Comparison of ENCODE assay signal across 9 cellular contexts in genomic region chr20:56629464-56630085, GRCh38. TPM values are rescaled to one million over a fixed set of nuclear protein-coding genes. Genes with fewer than 3 reads are reported as not detected.
DNase-seq lines count a peak whose midpoint lies in the region; ATAC-seq, FAIRE-seq and TF ChIP-seq lines count a peak whose summit lies in the region.
"Had no signal": no experiment of that assay in that cellular context is flagged by ENCODE, and none has a peak within 500 bp of the region (broad histone marks: within the 10 kb centered on the region; RNA-seq: fewer than 3 reads in every experiment).

No MANE protein-coding gene starts in this region.

- H3K27ac ChIP-seq in cardiac muscle cell (no peak overlapping the region), uterus (peak overlapping the region in 1 of 2 donors; percentile 58)

- H3K27ac Mint-ChIP-seq in memory B cell: no peak overlapping the region

- FAIRE-seq in GM19239 (lab: Jason Lieb, UNC): no peak

- H3K4me3 ChIP-seq in cardiac muscle cell (peak overlapping the region; percentile 35), uterus (peak overlapping the region; percentile 29 to 42)

- no peaks in the 10 kb centered on the region for H3K9me3 Mint-ChIP-seq in memory B cell

- H3K27me3 ChIP-seq in cardiac muscle cell: peaks cover 100% of the 10 kb centered on the region
- H3K27me3 ChIP-seq in uterus: peaks cover 7 to 33% of the 10 kb centered on the region in 2 donors

- H3K4me3 Mint-ChIP-seq in memory B cell: peak overlapping the region; percentile 29

- ATAC-seq in left ventricle myocardium superior (no peak), memory B cell (ENCODE audit: low read depth) (no peak), HG02642 (IDR thresholded peaks at IDR 0.05; ENCODE audit: poor library complexity, unreplicated experiment) (no peak)

- peak in 1 of 2 donors; percentile 28 for DNase-seq in cardiac muscle cell (ENCODE audit: low read depth in 1 of 2, low spot score in 1 of 2)
- no peak for DNase-seq in left ventricle myocardium superior
- DNase-seq in astrocyte of the hippocampus (ENCODE audit: low read depth, low spot score): peak; percentile 55
- DNase-seq in memory B cell (ENCODE audit: low spot score in 2 of 2): no peak
- DNase-seq in uterus: no peak
- DNase-seq in NCI-H187 treated with DMSO at 0.1 percent for 48 hours (lab: John Stamatoyannopoulos, UW): no peak
- DNase-seq in GM19239 (ENCODE audit: insufficient read length, low spot score): no peak

- no peaks in the 10 kb centered on the region for H3K36me3 Mint-ChIP-seq in memory B cell

- TF ChIP-seq POLR2A in uterus (IDR thresholded peaks at IDR 0.05): no peak

- H3K4me1 Mint-ChIP-seq in memory B cell: no peaks in the 10 kb centered on the region

- TF ChIP-seq CTCF in cardiac muscle cell (IDR thresholded peaks at IDR 0.05; ENCODE audit: low read depth, low read length) (no peak), uterus (IDR thresholded peaks at IDR 0.05) (no peak)

- peaks cover 16% of the 10 kb centered on the region for H3K27me3 Mint-ChIP-seq in memory B cell

- H3K36me3 ChIP-seq in cardiac muscle cell (no peaks in the 10 kb centered on the region), uterus (no peaks in the 10 kb centered on the region)

- H3K9me3 ChIP-seq in cardiac muscle cell (ENCODE audit: low read depth) (no peaks in the 10 kb centered on the region), uterus (no peaks in the 10 kb centered on the region)

- intact Hi-C loops in left ventricle myocardium superior (cut with micrococcal nuclease) (no loop called here), uterus (cut with DNase I; ENCODE audit: low total_unique reads) (no loop called here)

- H3K4me1 ChIP-seq in cardiac muscle cell (ENCODE audit: low read depth): peaks cover 16% of the 10 kb centered on the region
- peaks cover 0 to 17% of the 10 kb centered on the region in 2 donors for H3K4me1 ChIP-seq in uterus

RNA-seq across cellular contexts. Expression of gene TFAP2C, which starts 0.5 kb away (rescaled TPM):
- 0.21 and 0.46 TPM in 2 replicates for total RNA-seq in cardiac muscle cell
- not detected in 2 replicates for polyA plus RNA-seq in cardiac muscle cell
- 0.20 TPM for total RNA-seq in left ventricle myocardium superior
- total RNA-seq in uterus: 1 to 10 TPM in 2 of 4 donors, not detected in 2; 1.1 to 6.0 TPM
- total RNA-seq: T-helper 1 cell treated with Interleukin-12 subunit alpha and Interleukin-12 subunit beta and Interleukin-4 antibody, amounts not matched to agents 30 ng/mL and 1 ng/mL, for 36 hours had no signal
